Comparison of ENCODE assay signal across 8 cellular contexts in genomic region chr11:8070417-8071101, GRCh38. TPM values are rescaled to one million over a fixed set of nuclear protein-coding genes. Genes with fewer than 3 reads are reported as not detected.
DNase-seq lines count a peak whose midpoint lies in the region; ATAC-seq and TF ChIP-seq lines count a peak whose summit lies in the region.

No MANE protein-coding gene starts in this region.

- no peaks in the 10 kb centered on the region for H3K4me1 Mint-ChIP-seq in natural killer cell treated with Interleukin-12 subunit alpha and Interleukin-12 subunit beta and Interleukin-15 and Interleukin-18, amount 100 ng/mL, for 72 hours (ENCODE audit: low read depth in 2 of 2)

- DNase-seq in AG10803 (ENCODE audit: low read depth) (peak; percentile 41), NCI-H345 (lab: John Stamatoyannopoulos, UW) (peak; percentile 11), epidermal melanocyte (ENCODE audit: insufficient read length, low spot score) (peak; percentile 61), psoas muscle (no peak)
- no peak for DNase-seq in natural killer cell treated with Interleukin-12 subunit alpha and Interleukin-12 subunit beta and Interleukin-15 and Interleukin-18, amount 100 ng/mL, for 72 hours (ENCODE audit: low spot score)
- no peak for DNase-seq in stimulated activated CD4-positive, alpha-beta T cell treated with anti-CD3 and anti-CD28 coated beads, Interleukin-4, amount 100 ng/mL, for 4 hours

- no peaks in the 10 kb centered on the region for H3K36me3 Mint-ChIP-seq in natural killer cell treated with Interleukin-12 subunit alpha and Interleukin-12 subunit beta and Interleukin-15 and Interleukin-18, amount 100 ng/mL, for 72 hours

- H3K9me3 Mint-ChIP-seq in natural killer cell treated with Interleukin-12 subunit alpha and Interleukin-12 subunit beta and Interleukin-15 and Interleukin-18, amount 100 ng/mL, for 72 hours, result no peaks in the 10 kb centered on the region

- TF ChIP-seq CTCF in AG10803 (conservative IDR thresholded peaks at IDR 0.05; ENCODE audit: low read length), result peak; percentile 57
- TF ChIP-seq CTCF in psoas muscle (IDR thresholded peaks at IDR 0.05), result peak; percentile 26

- H3K27me3 ChIP-seq in psoas muscle (ENCODE audit: insufficient read depth in 3 of 3, low read length in 2 of 3), result no peaks in the 10 kb centered on the region

- peaks cover 4% of the 10 kb centered on the region for H3K4me1 ChIP-seq in psoas muscle

- no peak overlapping the region for H3K27ac ChIP-seq in psoas muscle

- ATAC-seq in GM19395 (IDR thresholded peaks at IDR 0.05; ENCODE audit: unreplicated experiment), result peak; percentile 77
- ATAC-seq in psoas muscle, result peak in 2 of 4 donors; percentile 54 to 72
- ATAC-seq in GM18505 (IDR thresholded peaks at IDR 0.05; ENCODE audit: unreplicated experiment), result no peak
- ATAC-seq in natural killer cell treated with Interleukin-12 subunit alpha and Interleukin-12 subunit beta and Interleukin-15 and Interleukin-18, amount 100 ng/mL, for 72 hours, result no peak

- no peak for TF ChIP-seq POLR2A in GM18505 (IDR thresholded peaks at IDR 0.05; ENCODE audit: borderline replicate concordance, extremely low read depth, insufficient read depth, insufficient read length)

- 37 to 55% (median 46%) methylated on average over 3 of the region's 3 CpGs for WGBS in psoas muscle, 3 donors

- H3K4me3 ChIP-seq in AG10803 (ENCODE audit: low read length) (no peak overlapping the region), psoas muscle (no peak overlapping the region)

- H3K36me3 ChIP-seq in psoas muscle (ENCODE audit: insufficient read depth in 1 of 2, low read depth in 1 of 2), result no peaks in the 10 kb centered on the region

- H3K27me3 Mint-ChIP-seq in natural killer cell treated with Interleukin-12 subunit alpha and Interleukin-12 subunit beta and Interleukin-15 and Interleukin-18, amount 100 ng/mL, for 72 hours, result peaks cover 29 to 38% of the 10 kb centered on the region in 2 donors

- no peaks in the 10 kb centered on the region for H3K9me3 ChIP-seq in psoas muscle

- no peak overlapping the region for H3K4me3 Mint-ChIP-seq in natural killer cell treated with Interleukin-12 subunit alpha and Interleukin-12 subunit beta and Interleukin-15 and Interleukin-18, amount 100 ng/mL, for 72 hours

- intact Hi-C loops in psoas muscle (cut with DNase I), result loop anchor here in 1 of 2 donors (5.0 kb wide), 1 partner anchor 38 kb away; no protein-coding TSS in a partner anchor

- H3K27ac Mint-ChIP-seq in natural killer cell treated with Interleukin-12 subunit alpha and Interleukin-12 subunit beta and Interleukin-15 and Interleukin-18, amount 100 ng/mL, for 72 hours, result no peak overlapping the region

RNA-seq across cellular contexts. Expression of gene TUB, which starts 10.5 kb away (rescaled TPM):
- 1 to 10 TPM in 3 of 4 donors, under 1 TPM in 1; 0.91 to 4.6 (median 1.3) TPM for total RNA-seq in psoas muscle
- polyA plus RNA-seq in psoas muscle, result under 1 TPM; 0.25 to 0.51 (median 0.39) TPM
- not detected for total RNA-seq in natural killer cell treated with Interleukin-12 subunit alpha and Interleukin-12 subunit beta and Interleukin-15 and Interleukin-18, amount 100 ng/mL, for 72 hours

Comparison
In these comparisons a context has a peak if more than half of its experiments do, and no peak if none do; other contexts are left out.
1. DNase-seq: peak in AG10803 (single experiment), NCI-H345 (single experiment) and epidermal melanocyte (single experiment); none in psoas muscle (0 of 2), natural killer cell treated with Interleukin-12 subunit alpha and Interleukin-12 subunit beta and Interleukin-15 and Interleukin-18, amount 100 ng/mL, for 72 hours (single experiment) and stimulated activated CD4-positive, alpha-beta T cell treated with anti-CD3 and anti-CD28 coated beads, Interleukin-4, amount 100 ng/mL, for 4 hours (0 of 2).